1 cellular context compared by ENCODE assay signal in genomic region chr3:13281657-13282527, GRCh38.
TF ChIP-seq lines count a peak whose summit lies in the region.

No MANE protein-coding gene starts in this region.

TF ChIP-seq in H1, 55 proteins besides CTCF, POLR2A, EP300 and RAD21 (continued from another document):
- TF ChIP-seq ATF3 (IDR thresholded peaks at IDR 0.05; ENCODE audit: insufficient read depth, low read depth, low read length) (no peak), SUZ12 (IDR thresholded peaks at IDR 0.05; ENCODE audit: low read length) (peak; percentile 83), RFX5 (IDR thresholded peaks at IDR 0.05; ENCODE audit: borderline replicate concordance, low read depth, low read length) (no peak), FOSL1 (IDR thresholded peaks at IDR 0.05; ENCODE audit: insufficient read depth, low read depth, low read length) (no peak), E2F6 (IDR thresholded peaks at IDR 0.05) (no peak), CEBPB (IDR thresholded peaks at IDR 0.05; ENCODE audit: low read depth, low read length) (no peak), BACH1 (IDR thresholded peaks at IDR 0.05; ENCODE audit: low read length) (no peak), KDM4A (IDR thresholded peaks at IDR 0.05; ENCODE audit: low read depth, low read length, severe bottlenecking) (peak; percentile 76)
